In genomic region chr1:2232916-2233438, GRCh38 we compare ENCODE assay signal across 9 cellular contexts. TPM values are rescaled to one million over a fixed set of nuclear protein-coding genes. Genes with fewer than 3 reads are reported as not detected.
A peak's percentile ranks its signal among the peaks of the same experiment; 100 is the strongest.
DNase-seq lines count a peak whose midpoint lies in the region; ATAC-seq and TF ChIP-seq lines count a peak whose summit lies in the region.
"Had no signal": no experiment of that assay in that cellular context is flagged by ENCODE, and none has a peak within 500 bp of the region (broad histone marks: within the 10 kb centered on the region; RNA-seq: fewer than 3 reads in every experiment).

No MANE protein-coding gene starts in this region.

- H3K4me1 ChIP-seq in muscle layer of colon (ENCODE audit: insufficient read depth, low read length) (peaks cover 66% of the 10 kb centered on the region), aorta (ENCODE audit: control insufficient read depth in 1 of 2, insufficient read depth in 2 of 2, low read length in 2 of 2) (peaks cover 0 to 6% of the 10 kb centered on the region in 2 donors)

- no peak for TF ChIP-seq CTCF in choroid plexus epithelial cell (conservative IDR thresholded peaks at IDR 0.05; ENCODE audit: low read depth, low read length)

- H3K36me3 ChIP-seq in muscle layer of colon (ENCODE audit: insufficient read depth, low read length) (no peaks in the 10 kb centered on the region), aorta (ENCODE audit: control insufficient read depth in 1 of 2, insufficient read depth in 2 of 2, low read length in 1 of 2) (no peaks in the 10 kb centered on the region)
- H3K36me3 ChIP-seq: cardiac muscle cell had no signal

- ATAC-seq in Right ventricle myocardium superior (ENCODE audit: poor library complexity) (no peak), left cardiac atrium (no peak), aorta (ENCODE audit: low FRiP score) (no peak)

- H3K27ac ChIP-seq in muscle layer of colon (ENCODE audit: low read depth, low read length): peak overlapping the region; percentile 78
- H3K27ac ChIP-seq in aorta (ENCODE audit: low read depth in 1 of 2, low read length in 2 of 2): peak overlapping the region; percentile 54 to 82

- H3K4me3 ChIP-seq in choroid plexus epithelial cell (ENCODE audit: low read depth, low read length) (peak overlapping the region; percentile 80), muscle layer of colon (ENCODE audit: low read depth in 1 of 2, low read length in 2 of 2) (peak overlapping the region; percentile 34 to 73), aorta (ENCODE audit: low read length in 2 of 2) (peak overlapping the region in 1 of 2 donors; percentile 38)
- H3K4me3 ChIP-seq: cardiac muscle cell had no signal

- H3K27me3 ChIP-seq in muscle layer of colon (ENCODE audit: control insufficient read depth in 1 of 2, insufficient read depth in 2 of 2, low read length in 2 of 2) (no peaks in the 10 kb centered on the region), aorta (ENCODE audit: control insufficient read depth in 1 of 2, insufficient read depth in 2 of 2, low read length in 1 of 2) (no peaks in the 10 kb centered on the region)
- H3K27me3 ChIP-seq: cardiac muscle cell had no signal

- no peak overlapping the region for H3K9ac ChIP-seq in muscle layer of colon (ENCODE audit: low read length)

- peak; percentile 55 for DNase-seq in Right ventricle myocardium superior
- DNase-seq in left cardiac atrium: no peak
- DNase-seq in choroid plexus epithelial cell (ENCODE audit: low read depth): no peak
- DNase-seq in aorta: peak in 1 of 2 donors; percentile 55
- DNase-seq in H4 (ENCODE audit: low spot score): no peak
- DNase-seq in GM19240 (ENCODE audit: insufficient read length, low spot score): no peak
- DNase-seq in effector CD8-positive, alpha-beta T cell (lab: John Stamatoyannopoulos, UW): no peak

- intact Hi-C loops in Right ventricle myocardium superior (cut with DNase I): loop anchor here (5.0 kb wide), 1 partner anchor 84 kb away; no protein-coding TSS in a partner anchor
- intact Hi-C loops in left cardiac atrium (cut with DNase I): loop anchor here (5.0 to 10.0 kb wide), 2 partner anchors 69 to 72 kb away; no protein-coding TSS in a partner anchor
- intact Hi-C loops in aorta (cut with DNase I): loop anchor here (5.0 kb wide), 3 partner anchors 44 to 79 kb away; no protein-coding TSS in a partner anchor

- 25 to 32% methylated on average over 23 of the region's 23 CpGs for WGBS in aorta, 2 donors

- H3K9me3 ChIP-seq in muscle layer of colon (ENCODE audit: low read length) (no peaks in the 10 kb centered on the region), aorta (ENCODE audit: control insufficient read depth, low read length) (no peaks in the 10 kb centered on the region)

RNA-seq across cellular contexts. Expression of gene SKI, which starts 4.9 kb away (rescaled TPM):
- 35.1 TPM for total RNA-seq in Right ventricle myocardium superior
- total RNA-seq in left cardiac atrium: 10 to 100 TPM; 47.1 to 66.9 TPM
- 100 to 1,000 TPM; 114 to 129 TPM for total RNA-seq in aorta
- 10 to 100 TPM; 20.7 to 34.7 TPM for polyA plus RNA-seq in aorta
- total RNA-seq in H4 (2014; rRNA removed; shearing (Covaris generic)): 3.3 and 172 TPM in 2 replicates

RNA-seq across cellular contexts. Expression of gene FAAP20, which starts 38.4 kb away (rescaled TPM):
- total RNA-seq in Right ventricle myocardium superior (38.7 TPM), left cardiac atrium (10 to 100 TPM; 35.4 to 41.4 TPM), aorta (10 to 100 TPM; 49.0 to 59.9 TPM)
- polyA plus RNA-seq in aorta: 100 to 1,000 TPM in 1 of 2 donors, 10 to 100 TPM in 1; 61.2 to 124 TPM
- total RNA-seq in H4 (2014; rRNA removed; shearing (Covaris generic)): 24.5 and 28.5 TPM in 2 replicates
